In genomic region chrX:18874560-18875255, GRCh38 we compare ENCODE assay signal across 17 cellular contexts.
A peak's percentile ranks its signal among the peaks of the same experiment; 100 is the strongest.
DNase-seq lines count a peak whose midpoint lies in the region; ATAC-seq, FAIRE-seq and TF ChIP-seq lines count a peak whose summit lies in the region.
"Had no signal": no experiment of that assay in that cellular context is flagged by ENCODE, and none has a peak within 500 bp of the region (broad histone marks: within the 10 kb centered on the region; RNA-seq: fewer than 3 reads in every experiment).

No MANE protein-coding gene starts in this region.

- H4K91ac ChIP-seq in mesenchymal stem cell (ENCODE audit: low read length) = peak overlapping the region; percentile 27

- no peak overlapping the region for H3K23ac ChIP-seq in mesenchymal stem cell (ENCODE audit: low read length in 2 of 2)

- CTCF ChIA-PET in A549 (lab: Yijun Ruan, JAX) (interaction anchor here (0.6 to 3.6 kb wide), 4 partner anchors 11 to 258 kb away, joined by 3 to 18 read pairs (median 6); no protein-coding TSS in a partner anchor), HEK293 (lab: Yijun Ruan, JAX) (interaction anchor here (0.6 to 1.1 kb wide), 3 partner anchors 11 to 349 kb away, joined by 3 to 4 read pairs (median 4); no protein-coding TSS in a partner anchor)

- no peak overlapping the region for H2AFZ ChIP-seq in mesenchymal stem cell (ENCODE audit: low read depth, low read length)

- TF ChIP-seq POLR2A in A549 (IDR thresholded peaks at IDR 0.05; ENCODE audit: low read length) (no peak), spleen (IDR thresholded peaks at IDR 0.05) (no peak)

- ATAC-seq in A549 (no peak), GM19397 (IDR thresholded peaks at IDR 0.05; ENCODE audit: unreplicated experiment) (no peak), left lobe of liver (no peak)
- ATAC-seq: HepG2 had no signal

- no peak overlapping the region for H2AK5ac ChIP-seq in mesenchymal stem cell (ENCODE audit: low read length, severe bottlenecking)

- H3K9me3 ChIP-seq in A549 (no peaks in the 10 kb centered on the region), HEK293 (ENCODE audit: control insufficient read depth, insufficient read depth, low read depth, low read length) (no peaks in the 10 kb centered on the region), mesenchymal stem cell (ENCODE audit: control insufficient read depth, low read length) (no peaks in the 10 kb centered on the region), spleen (no peaks in the 10 kb centered on the region)
- H3K9me3 ChIP-seq: BLaER1 had no signal

- TF ChIP-seq CTCF in A549 (IDR thresholded peaks at IDR 0.05) (no peak), HEK293 (tag by site-specific recombination; IDR thresholded peaks at IDR 0.05) (no peak), spleen (IDR thresholded peaks at IDR 0.05 in 8 of 11, conservative IDR thresholded peaks at IDR 0.05 in 3 of 11) (no peak)

- H3K27ac ChIP-seq in A549 = peak overlapping the region; percentile 48 to 64; a peak in 4 of 6 replicates
- H3K27ac ChIP-seq in HEK293 (ENCODE audit: extremely low read depth, low read depth, low read length) = no peak overlapping the region
- H3K27ac ChIP-seq in mesenchymal stem cell (ENCODE audit: low read length, poor library complexity, severe bottlenecking) = no peak overlapping the region
- no peak overlapping the region for H3K27ac ChIP-seq in spleen
- H3K27ac ChIP-seq: BLaER1 had no signal

- WGBS in A549 (ENCODE audit: missing lambda C conversion rate) = 92% methylated on average over 25 of the region's 27 CpGs
- WGBS in mesenchymal stem cell = 95% methylated on average over 27 of the region's 27 CpGs
- 89 to 92% (median 91%) methylated on average over 22 to 27 of the region's 27 CpGs for WGBS in spleen, 5 donors

- FAIRE-seq in A549 (lab: Jason Lieb, UNC) = no peak
- FAIRE-seq: A204.1, GM12892, GM18507, H1, HepG2 had no signal

- POLR2A ChIA-PET in A549 (lab: Yijun Ruan, JAX) (no interaction called here), HEK293 (lab: Yijun Ruan, JAX) (no interaction called here)

- no peak overlapping the region for H2BK12ac ChIP-seq in mesenchymal stem cell (ENCODE audit: low read length in 2 of 2)

- no peak overlapping the region for H2BK5ac ChIP-seq in mesenchymal stem cell (ENCODE audit: low read depth, low read length, poor library complexity, severe bottlenecking)

- H3K27me3 ChIP-seq in mesenchymal stem cell (ENCODE audit: control insufficient read depth in 1 of 2, insufficient read depth in 1 of 2, low read length in 2 of 2) (peaks cover 5 to 66% of the 10 kb centered on the region in 2 experiments), spleen (replicated peaks in 1 of 7) (peaks cover 0 to 10% (median 0%) of the 10 kb centered on the region in 7 donors)

- no peaks in the 10 kb centered on the region for H3K79me1 ChIP-seq in mesenchymal stem cell (replicated peaks; ENCODE audit: low read length, poor library complexity, severe bottlenecking)

- H4K8ac ChIP-seq in mesenchymal stem cell (ENCODE audit: low read length) = no peak overlapping the region

- H3K4me3 ChIP-seq in A549 (no peak overlapping the region), HEK293 (ENCODE audit: low read depth, low read length) (no peak overlapping the region), mesenchymal stem cell (ENCODE audit: insufficient read depth in 1 of 2, low read depth in 1 of 2, low read length in 2 of 2) (no peak overlapping the region), spleen (no peak overlapping the region)
- H3K4me3 ChIP-seq: BLaER1 had no signal

- peak overlapping the region; percentile 7; the same call in 1 of the 3 replicates for H3K4me2 ChIP-seq in A549
- no peak overlapping the region for H3K4me2 ChIP-seq in mesenchymal stem cell (ENCODE audit: low read length, poor library complexity, severe bottlenecking)
- H3K4me2 ChIP-seq: BLaER1 had no signal

- H3K14ac ChIP-seq in mesenchymal stem cell (ENCODE audit: low read length in 2 of 2) = no peak overlapping the region

- H2BK15ac ChIP-seq in mesenchymal stem cell (ENCODE audit: low read depth, poor library complexity, severe bottlenecking) = no peak overlapping the region

- no peak overlapping the region for H3K4ac ChIP-seq in mesenchymal stem cell (ENCODE audit: low read depth in 1 of 2, low read length in 2 of 2)

- peaks cover 24% of the 10 kb centered on the region for H3K4me1 ChIP-seq in A549
- H3K4me1 ChIP-seq in HEK293 (ENCODE audit: control insufficient read depth, insufficient read depth, low read length) = no peaks in the 10 kb centered on the region; the same call in 1 of the 2 replicates
- peaks cover 10% of the 10 kb centered on the region for H3K4me1 ChIP-seq in mesenchymal stem cell (ENCODE audit: control insufficient read depth, insufficient read depth, low read depth, low read length)
- H3K4me1 ChIP-seq in spleen = no peaks in the 10 kb centered on the region
- H3K4me1 ChIP-seq: BLaER1 had no signal

- H2BK120ac ChIP-seq in mesenchymal stem cell (ENCODE audit: low read depth, low read length) = no peak overlapping the region

- intact Hi-C loops in spleen (cut with DNase I; ENCODE audit: low total_unique reads) = no loop called here

- no peak for DNase-seq in A549 (ENCODE audit: low read depth in 1 of 2, low spot score in 1 of 2)
- no peak for DNase-seq in mesenchymal stem cell
- peak; percentile 14 for DNase-seq in spleen
- no peak for DNase-seq in left lobe of liver (ENCODE audit: low spot score)
- DNase-seq: AML-193; CD4-positive, alpha-beta memory T cell; DMS153; DMS79; GDM1 had no signal

- TF ChIP-seq EP300 in A549 (IDR thresholded peaks at IDR 0.05) = no peak

- H3K18ac ChIP-seq in mesenchymal stem cell (ENCODE audit: low read depth in 1 of 2, low read length in 2 of 2) = peak overlapping the region in 1 of 2 experiments; percentile 12

- TF ChIP-seq RAD21 in A549 (conservative IDR thresholded peaks at IDR 0.05 in 1 of 2, IDR thresholded peaks at IDR 0.05 in 1 of 2) = no peak

- no peaks in the 10 kb centered on the region for H3K36me3 ChIP-seq in HEK293 (ENCODE audit: control insufficient read depth in 2 of 2, insufficient read depth in 1 of 2, low read length in 2 of 2)
- no peaks in the 10 kb centered on the region for H3K36me3 ChIP-seq in mesenchymal stem cell (ENCODE audit: control insufficient read depth in 1 of 2, insufficient read depth in 2 of 2, low read depth in 1 of 2, low read length in 2 of 2)
- H3K36me3 ChIP-seq in spleen = no peaks in the 10 kb centered on the region
- H3K36me3 ChIP-seq: BLaER1 had no signal

- no peak overlapping the region for H3K9ac ChIP-seq in mesenchymal stem cell (ENCODE audit: low read length)
- H3K9ac ChIP-seq: BLaER1 had no signal

TF ChIP-seq in A549, 52 proteins besides CTCF, POLR2A, EP300 and RAD21 (continues in another document):
- TF ChIP-seq BHLHE40 (IDR thresholded peaks at IDR 0.05; ENCODE audit: low read depth, low read length) = no peak
- no peak for TF ChIP-seq MYC (IDR thresholded peaks at IDR 0.05; ENCODE audit: borderline replicate concordance, low read length)
- no peak for TF ChIP-seq POLR2AphosphoS2 (conservative IDR thresholded peaks at IDR 0.05; ENCODE audit: low read length)

TF ChIP-seq in HEK293, 187 proteins besides CTCF, POLR2A, EP300 and RAD21 (continues in another document):
- TF ChIP-seq PBX3 (CRISPR knock-in tag; IDR thresholded peaks at IDR 0.05) (no peak), ZNF423 (tag by site-specific recombination; IDR thresholded peaks at IDR 0.05) (no peak), ZNF626 (tag by site-specific recombination; IDR thresholded peaks at IDR 0.05) (no peak), INSM2 (tag by site-specific recombination; IDR thresholded peaks at IDR 0.05) (0 out of 2 replicates have a peak, but pooled peaks have one; percentile 25), ZNF791 (tag by site-specific recombination; IDR thresholded peaks at IDR 0.05) (no peak), ZNF214 (tag by site-specific recombination; IDR thresholded peaks at IDR 0.05; ENCODE audit: borderline replicate concordance) (no peak)

Comparison
In these comparisons a context has a peak if more than half of its experiments do, and no peak if none do; other contexts are left out.
1. H3K27ac ChIP-seq: peak in A549 (2 of 2); none in HEK293 (single experiment), mesenchymal stem cell (single experiment) and spleen (0 of 8).